In the genomic region with DNA sequence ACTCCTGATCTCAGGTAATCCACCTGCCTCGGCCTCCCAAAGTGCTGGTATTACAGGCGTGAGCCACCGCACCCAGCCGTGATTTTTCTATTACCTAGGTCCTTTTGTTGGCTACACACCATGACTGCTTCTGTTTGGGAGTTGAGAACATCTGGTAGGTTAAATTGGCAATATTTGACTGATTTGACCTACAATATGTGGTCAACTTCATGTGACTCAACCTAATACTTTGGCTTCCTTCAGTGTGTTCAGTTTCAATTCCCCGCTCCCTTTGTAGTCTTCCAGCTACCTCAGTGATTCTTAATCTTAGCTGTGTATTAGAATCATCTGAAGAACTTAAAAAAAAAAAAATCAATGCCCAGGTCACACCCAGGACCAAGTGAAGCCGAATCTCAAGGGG, we compare ENCODE assay signal across 24 cellular contexts. TPM values are rescaled to one million over a fixed set of nuclear protein-coding genes. Genes with fewer than 3 reads are reported as not detected.
DNase-seq lines count a peak whose midpoint lies in the region; ATAC-seq, FAIRE-seq and TF ChIP-seq lines count a peak whose summit lies in the region.
"Had no signal": no experiment of that assay in that cellular context is flagged by ENCODE, and none has a peak within 500 bp of the region (broad histone marks: within the 10 kb centered on the region; RNA-seq: fewer than 3 reads in every experiment).

No MANE protein-coding gene starts in this region.

- ATAC-seq in GM18909 (IDR thresholded peaks at IDR 0.05; ENCODE audit: poor library complexity, unreplicated experiment) (peak; percentile 45), HG02642 (IDR thresholded peaks at IDR 0.05; ENCODE audit: poor library complexity, unreplicated experiment) (peak; percentile 33), HG03442 (IDR thresholded peaks at IDR 0.05; ENCODE audit: unreplicated experiment) (peak; percentile 58)
- ATAC-seq in CD4-positive, alpha-beta T cell (ENCODE audit: poor library complexity), result no peak
- ATAC-seq: activated CD8-positive, alpha-beta T cell treated with anti-CD3 and anti-CD28 coated beads, Interleukin-2, amount 10 ng/mL, durations not matched to agents 7 days and 5 days; activated naive CD4-positive, alpha-beta T cell treated with anti-CD3 and anti-CD28 coated beads, Interleukin-2, amount 50 U/mL, for 72 hours; heart left ventricle; right cardiac atrium had no signal

- peaks cover 25% of the 10 kb centered on the region for H3K4me1 Mint-ChIP-seq in activated T-cell treated with anti-CD3 and anti-CD28 coated beads, Interleukin-2, amount 50 U/mL, for 24 hours (ENCODE audit: low read depth)
- peaks cover 16% of the 10 kb centered on the region for H3K4me1 Mint-ChIP-seq in CD4-positive, alpha-beta T cell (ENCODE audit: low read depth)
- peaks cover 37% of the 10 kb centered on the region for H3K4me1 Mint-ChIP-seq in T-helper 2 cell treated with Interferon-gamma antibody and Interleukin-4, amounts not matched to agents 5 μg/mL and 100 μg/mL, for 36 hours (ENCODE audit: low read depth)

- no peaks in the 10 kb centered on the region for H3K27me3 ChIP-seq in CD4-positive, alpha-beta T cell (ENCODE audit: control insufficient read depth, insufficient read depth, low read length)
- H3K27me3 ChIP-seq: colonic mucosa, heart left ventricle had no signal

- TF ChIP-seq CTCF in CD4-positive, alpha-beta T cell (IDR thresholded peaks at IDR 0.05), result no peak

- TF ChIP-seq POLR2A in GM12892 (IDR thresholded peaks at IDR 0.05; ENCODE audit: low read depth, low read length), result no peak

- POLR2A ChIA-PET in CD4-positive, alpha-beta T cell (lab: Charles Lee), result interaction anchor here (1.6 kb wide), 1 partner anchor 19 kb away, joined by 3 read pairs; no protein-coding TSS in a partner anchor

- no peaks in the 10 kb centered on the region for H3K9me3 Mint-ChIP-seq in activated T-cell treated with anti-CD3 and anti-CD28 coated beads, Interleukin-2, amount 50 U/mL, for 24 hours
- H3K9me3 Mint-ChIP-seq in CD4-positive, alpha-beta T cell, result no peaks in the 10 kb centered on the region
- H3K9me3 Mint-ChIP-seq in T-helper 2 cell treated with Interferon-gamma antibody and Interleukin-4, amounts not matched to agents 5 μg/mL and 100 μg/mL, for 36 hours, result no peaks in the 10 kb centered on the region
- H3K9me3 Mint-ChIP-seq: CD4-positive, CD25-positive, alpha-beta regulatory T cell; stimulated activated naive CD8-positive, alpha-beta T cell treated with anti-CD3 and anti-CD28 coated beads, Interleukin-15, Interleukin-2, amounts not matched to agents 100 ng/mL and 50 ng/mL, for 24 hours; type B pancreatic cell had no signal

- H3K27ac Mint-ChIP-seq in activated T-cell treated with anti-CD3 and anti-CD28 coated beads, Interleukin-2, amount 50 U/mL, for 24 hours, result no peak overlapping the region
- H3K27ac Mint-ChIP-seq in CD4-positive, alpha-beta T cell, result no peak overlapping the region
- no peak overlapping the region for H3K27ac Mint-ChIP-seq in T-helper 2 cell treated with Interferon-gamma antibody and Interleukin-4, amounts not matched to agents 5 μg/mL and 100 μg/mL, for 36 hours
- H3K27ac Mint-ChIP-seq: activated CD8-positive, alpha-beta T cell treated with anti-CD3 and anti-CD28 coated beads, Interleukin-2, amount 10 ng/mL, durations not matched to agents 7 days and 5 days; activated naive CD4-positive, alpha-beta T cell treated with anti-CD3 and anti-CD28 coated beads, Interleukin-2, amount 50 U/mL, for 72 hours; CD4-positive, CD25-positive, alpha-beta regulatory T cell; stimulated activated naive CD8-positive, alpha-beta T cell treated with anti-CD3 and anti-CD28 coated beads, Interleukin-15, Interleukin-2, amounts not matched to agents 100 ng/mL and 50 ng/mL, for 24 hours; type B pancreatic cell had no signal

- H3K36me3 Mint-ChIP-seq in activated T-cell treated with anti-CD3 and anti-CD28 coated beads, Interleukin-2, amount 50 U/mL, for 24 hours (ENCODE audit: low read depth), result peaks cover under 1% of the 10 kb centered on the region
- no peaks in the 10 kb centered on the region for H3K36me3 Mint-ChIP-seq in CD4-positive, alpha-beta T cell (ENCODE audit: low read depth)
- peaks cover 5% of the 10 kb centered on the region for H3K36me3 Mint-ChIP-seq in T-helper 2 cell treated with Interferon-gamma antibody and Interleukin-4, amounts not matched to agents 5 μg/mL and 100 μg/mL, for 36 hours (ENCODE audit: low read depth)
- H3K36me3 Mint-ChIP-seq: type B pancreatic cell had no signal

- no peak for DNase-seq in GM12892 (ENCODE audit: insufficient read length)
- no peak for DNase-seq in NCI-H2196 (lab: John Stamatoyannopoulos, UW; ENCODE audit: unreplicated experiment)
- DNase-seq in activated T-cell treated with anti-CD3 and anti-CD28 coated beads, Interleukin-2, amount 50 U/mL, for 24 hours, result no peak
- no peak for DNase-seq in CD4-positive, alpha-beta T cell
- no peak for DNase-seq in T-helper 2 cell treated with Interferon-gamma antibody and Interleukin-4, amounts not matched to agents 5 μg/mL and 100 μg/mL, for 36 hours (ENCODE audit: low spot score)
- DNase-seq: activated CD8-positive, alpha-beta T cell treated with anti-CD3 and anti-CD28 coated beads, Interleukin-2, amount 10 ng/mL, durations not matched to agents 7 days and 5 days; CD4-positive, CD25-positive, alpha-beta regulatory T cell; colonic mucosa; DND-41; heart left ventricle; NCI-H1417 treated with DMSO at 0.1 percent for 48 hours; NCI-H69; right cardiac atrium; SHP77; stimulated activated CD4-positive, alpha-beta T cell treated with anti-CD3 and anti-CD28 coated beads, Interleukin-15, amount 100 ng/mL, for 24 hours; T-helper 1 cell had no signal

- CTCF ChIA-PET in CD4-positive, alpha-beta T cell (lab: Charles Lee), result no interaction called here

- no peak overlapping the region for H3K27ac ChIP-seq in CD4-positive, alpha-beta T cell (ENCODE audit: low read depth, low read length)
- H3K27ac ChIP-seq: colonic mucosa, heart left ventricle had no signal

- no peaks in the 10 kb centered on the region for H3K9me3 ChIP-seq in CD4-positive, alpha-beta T cell (ENCODE audit: control insufficient read depth, low read length)
- H3K9me3 ChIP-seq: colonic mucosa had no signal

- H3K27me3 Mint-ChIP-seq in activated T-cell treated with anti-CD3 and anti-CD28 coated beads, Interleukin-2, amount 50 U/mL, for 24 hours, result no peaks in the 10 kb centered on the region
- H3K27me3 Mint-ChIP-seq in CD4-positive, alpha-beta T cell, result no peaks in the 10 kb centered on the region
- no peaks in the 10 kb centered on the region for H3K27me3 Mint-ChIP-seq in T-helper 2 cell treated with Interferon-gamma antibody and Interleukin-4, amounts not matched to agents 5 μg/mL and 100 μg/mL, for 36 hours (ENCODE audit: low read depth)
- H3K27me3 Mint-ChIP-seq: CD4-positive, CD25-positive, alpha-beta regulatory T cell; stimulated activated naive CD8-positive, alpha-beta T cell treated with anti-CD3 and anti-CD28 coated beads, Interleukin-15, Interleukin-2, amounts not matched to agents 100 ng/mL and 50 ng/mL, for 24 hours had no signal

- intact Hi-C loops in CD4-positive, alpha-beta T cell (cut with DNase I, micrococcal nuclease), result no loop called here

- FAIRE-seq in GM12892 (lab: Jason Lieb, UNC), result peak; percentile 78
- FAIRE-seq: endometrium had no signal

- no peak overlapping the region for H3K4me3 Mint-ChIP-seq in activated T-cell treated with anti-CD3 and anti-CD28 coated beads, Interleukin-2, amount 50 U/mL, for 24 hours
- no peak overlapping the region for H3K4me3 Mint-ChIP-seq in CD4-positive, alpha-beta T cell
- no peak overlapping the region for H3K4me3 Mint-ChIP-seq in T-helper 2 cell treated with Interferon-gamma antibody and Interleukin-4, amounts not matched to agents 5 μg/mL and 100 μg/mL, for 36 hours
- H3K4me3 Mint-ChIP-seq: activated CD8-positive, alpha-beta T cell treated with anti-CD3 and anti-CD28 coated beads, Interleukin-2, amount 10 ng/mL, durations not matched to agents 7 days and 5 days; CD4-positive, CD25-positive, alpha-beta regulatory T cell; stimulated activated naive CD8-positive, alpha-beta T cell treated with anti-CD3 and anti-CD28 coated beads, Interleukin-15, Interleukin-2, amounts not matched to agents 100 ng/mL and 50 ng/mL, for 24 hours; type B pancreatic cell had no signal

RNA-seq across cellular contexts. Expression of gene MYB, which starts 47.4 kb away (rescaled TPM):
- 34.5 TPM for polyA plus RNA-seq in GM12892 (2012; ENCODE audit: missing spikeins)
- 1 to 10 TPM; 2.0 to 2.6 TPM for total RNA-seq in CD4-positive, alpha-beta T cell
- total RNA-seq: lung microvascular endothelial cell had no signal
- polyA plus RNA-seq: heart left ventricle, right cardiac atrium had no signal
